Comparison of ENCODE assay signal across 8 cellular contexts in the genomic region with DNA sequence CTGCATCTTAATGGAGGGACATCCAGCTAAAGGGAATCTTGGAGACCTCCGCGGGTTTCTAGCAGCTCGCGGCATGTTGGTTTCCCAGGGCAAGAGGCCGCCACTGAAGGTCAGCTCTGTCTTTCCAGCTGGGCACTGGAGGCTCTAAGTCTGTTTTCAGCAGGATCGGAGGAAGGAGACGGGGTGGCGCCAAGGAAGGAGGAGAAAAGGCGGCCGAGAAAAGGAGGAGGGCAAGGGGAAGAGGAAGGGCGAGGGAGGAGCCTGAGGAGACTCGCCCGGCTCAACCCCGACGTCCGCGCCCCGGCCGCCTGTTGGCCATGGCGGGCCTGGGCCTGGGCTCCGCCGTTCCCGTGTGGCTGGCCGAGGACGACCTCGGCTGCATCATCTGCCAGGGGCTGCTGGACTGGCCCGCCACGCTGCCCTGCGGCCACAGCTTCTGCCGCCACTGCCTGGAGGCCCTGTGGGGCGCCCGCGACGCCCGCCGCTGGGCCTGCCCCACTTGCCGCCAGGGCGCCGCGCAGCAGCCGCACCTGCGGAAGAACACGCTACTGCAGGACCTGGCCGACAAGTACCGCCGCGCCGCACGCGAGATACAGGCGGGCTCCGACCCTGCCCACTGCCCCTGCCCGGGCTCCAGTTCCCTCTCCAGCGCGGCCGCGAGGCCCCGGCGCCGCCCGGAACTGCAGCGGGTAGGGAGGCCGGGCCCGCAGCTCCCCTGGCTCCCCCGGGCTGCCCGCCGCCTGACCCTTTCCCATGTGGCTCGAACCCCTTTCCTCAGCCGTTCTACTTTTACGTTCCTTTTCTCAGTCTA.
DNase-seq lines count a peak whose midpoint lies in the region; TF ChIP-seq lines count a peak whose summit lies in the region.

Gene RNF135, plus strand, starts transcription at position 283 of the 811 bp plus-strand sequence. Its CDS starts 35 bp downstream, at position 318.

- H3K4me3 ChIP-seq in GM06990 (replicated peaks; ENCODE audit: low read depth, low read length) (peak within 1 kb of the TSS; percentile 80), HFF-Myc (replicated peaks; ENCODE audit: low read depth, low read length) (peak within 1 kb of the TSS; percentile 65), choroid plexus epithelial cell (ENCODE audit: low read depth, low read length) (peak within 1 kb of the TSS; percentile 72)

- H3K36me3 ChIP-seq in GM06990 (ENCODE audit: control insufficient read depth, insufficient read depth, low read length) = peaks cover 4% of the 10 kb centered on the region

- no peaks in the 10 kb centered on the region for H3K27me3 ChIP-seq in GM06990 (replicated peaks; ENCODE audit: control insufficient read depth, insufficient read depth, low read length)

- TF ChIP-seq CTCF in GM06990 (IDR thresholded peaks at IDR 0.05; ENCODE audit: insufficient read depth, low read length, poor library complexity, severe bottlenecking) (no peak), HFF-Myc (IDR thresholded peaks at IDR 0.05; ENCODE audit: low read depth, low read length, missing control alignments) (peak; percentile 4), choroid plexus epithelial cell (conservative IDR thresholded peaks at IDR 0.05; ENCODE audit: low read depth, low read length) (no peak)

- DNase-seq in GM06990 (ENCODE audit: extremely low read depth, insufficient read length) (peak; percentile 86), HFF-Myc (ENCODE audit: extremely low read depth, low read depth) (peak; percentile 42), NCI-H187 treated with DMSO at 0.1 percent for 48 hours (lab: John Stamatoyannopoulos, UW) (peak; percentile 55), choroid plexus epithelial cell (ENCODE audit: low read depth) (peak; percentile 84), kidney tubule cell (ENCODE audit: low spot score) (peak; percentile 92), NCI-H345 (lab: John Stamatoyannopoulos, UW) (no peak)
- DNase-seq in activated CD4-positive, alpha-beta T cell treated with anti-CD3 and anti-CD28 coated beads for 24 hours (ENCODE audit: low read depth in 2 of 2) = peak; percentile 43 to 48
- peak; percentile 3 to 19 for DNase-seq in stimulated activated CD4-positive, alpha-beta T cell treated with anti-CD3 and anti-CD28 coated beads, Interleukin-1b, Interleukin-23, amount 100 ng/mL, for 1 hour (ENCODE audit: low read depth in 2 of 2)
